19 cellular contexts compared by ENCODE assay signal in the genomic region with DNA sequence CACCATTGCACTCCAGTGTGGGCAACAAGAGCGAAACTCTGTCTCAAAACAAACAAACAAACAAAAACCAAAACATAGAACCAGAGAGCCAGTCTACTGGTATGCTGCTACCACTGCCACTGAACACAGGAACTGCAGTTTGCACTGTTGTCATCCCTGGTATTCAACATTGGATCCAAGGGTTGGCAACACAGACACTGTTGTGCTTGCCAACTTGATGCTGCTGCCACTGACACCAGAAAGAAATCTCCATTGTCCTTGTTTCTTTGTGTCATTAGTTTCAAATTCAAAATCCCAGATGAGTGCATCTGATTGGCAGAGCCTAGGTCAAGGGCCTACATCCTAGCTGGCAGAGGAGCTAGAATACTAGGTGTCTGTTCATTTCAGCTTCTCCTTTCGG.
"Had no signal": no experiment of that assay in that cellular context is flagged by ENCODE, and none has a peak within 500 bp of the region (broad histone marks: within the 10 kb centered on the region; RNA-seq: fewer than 3 reads in every experiment).

No MANE protein-coding gene starts in this region.

- DNase-seq: activated CD4-positive, alpha-beta T cell treated with anti-CD3 and anti-CD28 coated beads for 1 hour; activated CD4-positive, alpha-beta T cell treated with anti-CD3 and anti-CD28 coated beads, Interleukin-2, amount 50 U/mL, for 4 hours; activated effector memory CD4-positive, alpha-beta T cell treated with anti-CD3 and anti-CD28 coated beads, Interleukin-2, amount 50 U/mL, for 16 hours; activated T-cell treated with anti-CD3 and anti-CD28 coated beads, Interleukin-2, amount 50 U/mL, for 72 hours; colonic mucosa; erythroblast; foreskin melanocyte; immature natural killer cell; lower lobe of right lung; nephron progenitor cell; sigmoid colon; stimulated activated CD4-positive, alpha-beta T cell treated with anti-CD3 and anti-CD28 coated beads, Interleukin-4, amount 100 ng/mL, for 24 hours; stomach; upper lobe of right lung; WERI-Rb-1 had no signal

- H3K27ac ChIP-seq: cardiac muscle cell, colonic mucosa, lower lobe of right lung, prostate gland, sigmoid colon, SK-N-MC, stomach, upper lobe of right lung, WERI-Rb-1 had no signal

- ATAC-seq: activated T-cell treated with anti-CD3 and anti-CD28 coated beads, Interleukin-2, amount 50 U/mL, for 72 hours; lower lobe of right lung; stimulated activated effector memory CD8-positive, alpha-beta T cell treated with anti-CD3 and anti-CD28 coated beads, Interleukin-12 subunit alpha, Interleukin-12 subunit beta, amount 100 ng/mL, for 72 hours; upper lobe of right lung had no signal
